11 cellular contexts compared by ENCODE assay signal in the genomic region with DNA sequence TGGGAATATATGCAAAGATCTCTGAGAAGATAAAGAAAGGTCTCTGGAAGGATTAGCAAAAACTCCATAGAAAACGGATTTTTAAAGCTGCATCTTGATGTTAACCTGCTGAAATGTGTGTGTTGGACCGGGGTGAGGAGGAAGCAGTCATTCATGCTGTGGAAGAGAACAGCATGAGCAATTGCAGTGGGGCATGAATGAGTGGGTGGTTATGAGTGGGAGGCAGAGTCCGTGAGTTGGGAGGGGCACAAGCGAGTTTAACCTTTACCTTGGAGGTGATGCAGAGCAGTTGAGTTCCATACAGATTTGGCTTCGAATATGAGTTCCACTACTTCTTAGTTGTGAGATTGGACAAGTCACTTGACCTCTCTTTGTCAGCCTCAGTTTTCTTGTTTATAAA. TPM values are rescaled to one million over a fixed set of nuclear protein-coding genes. Genes with fewer than 3 reads are reported as not detected.
"Had no signal": no experiment of that assay in that cellular context is flagged by ENCODE, and none has a peak within 500 bp of the region (broad histone marks: within the 10 kb centered on the region; RNA-seq: fewer than 3 reads in every experiment).

No MANE protein-coding gene starts in this region.

- H3K9ac ChIP-seq: GM23248, KMS-11 had no signal

- DNase-seq: GM23248, GOT3, H9, HCEC 1CT, HFFc6, IMR-90, KBM-7 had no signal

- H3K4me3 ChIP-seq: GM23248 had no signal

- H3K9me3 Mint-ChIP-seq: H9, HFFc6 had no signal

- H3K4me2 ChIP-seq: KMS-11 had no signal

- H3K27ac Mint-ChIP-seq: HFFc6 had no signal

- FAIRE-seq: H54, HTR-8/SVneo had no signal

- H2AFZ ChIP-seq: GM23248 had no signal

- H3K27ac ChIP-seq: GM23248, KMS-11 had no signal

- H3K4me1 Mint-ChIP-seq: H9 had no signal

- H3K4me3 Mint-ChIP-seq: H9, HFFc6 had no signal

RNA-seq across cellular contexts. Expression of gene GALNT8, which starts 29.4 kb away (rescaled TPM):
- total RNA-seq: GM23248, HFFc6, IMR-90 had no signal
- polyA plus RNA-seq: GM23248, IMR-90 had no signal

RNA-seq across cellular contexts. Expression of gene AKAP3, which starts 41.9 kb away (rescaled TPM):
- total RNA-seq: HT-29 had no signal
